Comparison of ENCODE assay signal across 9 cellular contexts in the genomic region with DNA sequence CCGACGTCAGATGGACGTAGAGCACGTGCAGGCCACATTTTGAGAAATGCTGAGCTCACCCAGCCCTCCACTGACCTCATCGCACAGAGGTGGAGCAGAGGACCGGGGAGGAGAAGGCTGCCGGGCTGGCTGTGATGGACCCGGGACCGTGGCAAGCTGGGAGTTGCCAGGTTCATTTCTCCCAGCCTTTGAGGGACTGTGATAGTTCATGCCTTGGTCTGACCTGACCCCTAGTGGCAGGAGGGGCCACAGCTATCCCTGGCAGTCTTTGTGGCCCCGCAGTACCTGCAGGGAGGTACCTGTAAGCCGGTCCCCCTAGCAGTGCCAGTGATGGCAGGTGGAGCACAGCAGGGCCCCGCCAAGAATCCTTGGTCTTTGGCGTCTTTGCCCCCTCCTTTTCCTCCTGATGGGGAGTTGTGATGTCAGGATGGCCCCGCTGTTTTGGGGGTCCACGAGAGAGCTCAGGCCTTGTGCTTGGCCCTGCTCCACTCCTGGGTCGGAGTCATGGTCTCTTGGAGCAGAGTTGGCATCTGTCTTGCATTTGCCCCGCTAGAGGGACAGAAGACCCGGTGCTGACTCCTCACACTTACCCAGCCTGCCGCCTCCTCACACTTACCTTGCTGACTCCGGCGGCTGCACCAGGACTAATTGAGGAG. TPM values are rescaled to one million over a fixed set of nuclear protein-coding genes. Genes with fewer than 3 reads are reported as not detected.
DNase-seq lines count a peak whose midpoint lies in the region; ATAC-seq, FAIRE-seq and TF ChIP-seq lines count a peak whose summit lies in the region.
"Had no signal": no experiment of that assay in that cellular context is flagged by ENCODE, and none has a peak within 500 bp of the region (broad histone marks: within the 10 kb centered on the region; RNA-seq: fewer than 3 reads in every experiment).

No MANE protein-coding gene starts in this region.

- intact Hi-C loops in left cardiac atrium (cut with DNase I) = loop anchor here (1.0 to 5.0 kb wide), 3 partner anchors 166 to 186 kb away; no protein-coding TSS in a partner anchor

- POLR2A ChIA-PET in activated naive CD8-positive, alpha-beta T cell treated with anti-CD3 and anti-CD28 coated beads, Interleukin-2, amount 10 ng/mL, durations not matched to agents 7 days and 5 days (lab: Charles Lee) = no interaction called here

- H3K36me3 Mint-ChIP-seq in activated naive CD8-positive, alpha-beta T cell treated with anti-CD3 and anti-CD28 coated beads, Interleukin-2, amount 10 ng/mL, durations not matched to agents 7 days and 5 days = no peaks in the 10 kb centered on the region

- TF ChIP-seq CTCF in D721Med (IDR thresholded peaks at IDR 0.05; ENCODE audit: insufficient read depth, missing control alignments) (peak; percentile 39), retinal pigment epithelial cell (conservative IDR thresholded peaks at IDR 0.05; ENCODE audit: low read depth, low read length) (peak; percentile 84)

- H3K27ac Mint-ChIP-seq in activated naive CD8-positive, alpha-beta T cell treated with anti-CD3 and anti-CD28 coated beads, Interleukin-2, amount 10 ng/mL, durations not matched to agents 7 days and 5 days = no peak overlapping the region

- H3K4me1 Mint-ChIP-seq in activated naive CD8-positive, alpha-beta T cell treated with anti-CD3 and anti-CD28 coated beads, Interleukin-2, amount 10 ng/mL, durations not matched to agents 7 days and 5 days = no peaks in the 10 kb centered on the region

- no peak for FAIRE-seq in D721Med (lab: Jason Lieb, UNC)

- no peak overlapping the region for H3K4me3 ChIP-seq in retinal pigment epithelial cell (ENCODE audit: low read length)

- H3K9me3 Mint-ChIP-seq in activated naive CD8-positive, alpha-beta T cell treated with anti-CD3 and anti-CD28 coated beads, Interleukin-2, amount 10 ng/mL, durations not matched to agents 7 days and 5 days = no peaks in the 10 kb centered on the region

- H3K4me3 Mint-ChIP-seq in activated naive CD8-positive, alpha-beta T cell treated with anti-CD3 and anti-CD28 coated beads, Interleukin-2, amount 10 ng/mL, durations not matched to agents 7 days and 5 days = no peak overlapping the region

- DNase-seq in D721Med (ENCODE audit: insufficient read length, low spot score) = peak; percentile 66
- peak in 49 of 76 experiments; percentile 1 to 69 (median 22) for DNase-seq in HUDEP-2 (lab: John Stamatoyannopoulos, UW; ENCODE audit: unreplicated experiment in 76 of 76)
- DNase-seq in SK-N-DZ (ENCODE audit: low spot score) = peak; percentile 58
- DNase-seq in activated naive CD8-positive, alpha-beta T cell treated with anti-CD3 and anti-CD28 coated beads, Interleukin-2, amount 10 ng/mL, durations not matched to agents 7 days and 5 days = peak; percentile 56
- peak; percentile 66 for DNase-seq in left cardiac atrium
- DNase-seq in retinal pigment epithelial cell (ENCODE audit: low read depth) = no peak

- ATAC-seq in activated naive CD8-positive, alpha-beta T cell treated with anti-CD3 and anti-CD28 coated beads, Interleukin-2, amount 10 ng/mL, durations not matched to agents 7 days and 5 days (ENCODE audit: low read depth) = peak; percentile 70
- ATAC-seq in left cardiac atrium (peak; percentile 89 to 91), HG02623 (IDR thresholded peaks at IDR 0.05; ENCODE audit: unreplicated experiment) (no peak), GM18868 (IDR thresholded peaks at IDR 0.05; ENCODE audit: unreplicated experiment) (no peak)

- no peaks in the 10 kb centered on the region for H3K27me3 Mint-ChIP-seq in activated naive CD8-positive, alpha-beta T cell treated with anti-CD3 and anti-CD28 coated beads, Interleukin-2, amount 10 ng/mL, durations not matched to agents 7 days and 5 days

RNA-seq across cellular contexts. Expression of gene OR1D5, which starts 50.4 kb away (rescaled TPM):
- polyA plus RNA-seq in SK-N-DZ (2014; cell fraction: cytosol; rRNA removed) = not detected in 2 replicates
- not detected in 2 replicates for polyA plus RNA-seq in SK-N-DZ (2014; cell fraction: nucleus; rRNA removed)
- not detected for total RNA-seq in activated naive CD8-positive, alpha-beta T cell treated with anti-CD3 and anti-CD28 coated beads, Interleukin-2, amount 10 ng/mL, durations not matched to agents 7 days and 5 days
- not detected for total RNA-seq in left cardiac atrium
- total RNA-seq: T-helper 2 cell treated with Interferon-gamma antibody and Interleukin-4, amounts not matched to agents 100 ng/mL and 5 ng/mL, for 36 hours had no signal

Comparison
In these comparisons a context has a peak if more than half of its experiments do, and no peak if none do; other contexts are left out.
1. ATAC-seq: peak in activated naive CD8-positive, alpha-beta T cell treated with anti-CD3 and anti-CD28 coated beads, Interleukin-2, amount 10 ng/mL, durations not matched to agents 7 days and 5 days (single experiment) and left cardiac atrium (2 of 2); none in HG02623 (single experiment) and GM18868 (single experiment).